In genomic region chr15:48896775-48897143, GRCh38 we compare ENCODE assay signal across 10 cellular contexts. TPM values are rescaled to one million over a fixed set of nuclear protein-coding genes. Genes with fewer than 3 reads are reported as not detected.
DNase-seq lines count a peak whose midpoint lies in the region; ATAC-seq, FAIRE-seq and TF ChIP-seq lines count a peak whose summit lies in the region.
"Had no signal": no experiment of that assay in that cellular context is flagged by ENCODE, and none has a peak within 500 bp of the region (broad histone marks: within the 10 kb centered on the region; RNA-seq: fewer than 3 reads in every experiment).

No MANE protein-coding gene starts in this region.

- H3K4me1 ChIP-seq in endodermal cell (ENCODE audit: control insufficient read depth, insufficient read depth, low read length), result no peaks in the 10 kb centered on the region
- peaks cover 0 to 4% of the 10 kb centered on the region in 2 donors for H3K4me1 ChIP-seq in thoracic aorta (ENCODE audit: control insufficient read depth in 1 of 2, low read depth in 2 of 2)
- no peaks in the 10 kb centered on the region for H3K4me1 ChIP-seq in kidney (ENCODE audit: control insufficient read depth in 1 of 2, insufficient read depth in 1 of 2, low read depth in 1 of 2, low read length in 2 of 2)

- ATAC-seq in thoracic aorta (ENCODE audit: insufficient number of reproducible peaks, low FRiP score, low read depth), result no peak
- ATAC-seq in HG03521 (IDR thresholded peaks at IDR 0.05; ENCODE audit: unreplicated experiment), result no peak
- ATAC-seq: naive thymus-derived CD8-positive, alpha-beta T cell had no signal

- no peak overlapping the region for H3K4me3 Mint-ChIP-seq in endodermal cell
- peak overlapping the region; percentile 60 to 75 (median 61) for H3K4me3 Mint-ChIP-seq in nephron
- H3K4me3 Mint-ChIP-seq: activated naive CD4-positive, alpha-beta T cell treated with anti-CD3 and anti-CD28 coated beads for 36 hours; naive thymus-derived CD8-positive, alpha-beta T cell had no signal

- TF ChIP-seq CTCF in endodermal cell (conservative IDR thresholded peaks at IDR 0.05), result no peak
- TF ChIP-seq CTCF in nephron (IDR thresholded peaks at IDR 0.05; ENCODE audit: unreplicated experiment in 3 of 3), result no peak
- TF ChIP-seq CTCF in thoracic aorta (IDR thresholded peaks at IDR 0.05), result no peak
- no peak for TF ChIP-seq CTCF in kidney (IDR thresholded peaks at IDR 0.05; ENCODE audit: borderline replicate concordance, extremely low read depth, insufficient read depth)

- no peaks in the 10 kb centered on the region for H3K27me3 ChIP-seq in endodermal cell (ENCODE audit: control insufficient read depth, insufficient read depth, low read length, poor library complexity, severe bottlenecking)
- H3K27me3 ChIP-seq in thoracic aorta (replicated peaks; ENCODE audit: insufficient read depth), result no peaks in the 10 kb centered on the region

- H3K9me3 Mint-ChIP-seq in endodermal cell (no peaks in the 10 kb centered on the region), nephron (no peaks in the 10 kb centered on the region)
- H3K9me3 Mint-ChIP-seq: activated naive CD4-positive, alpha-beta T cell treated with anti-CD3 and anti-CD28 coated beads for 36 hours; naive thymus-derived CD8-positive, alpha-beta T cell had no signal

- H3K9me3 ChIP-seq in endodermal cell (ENCODE audit: control insufficient read depth, low read length) (no peaks in the 10 kb centered on the region), thoracic aorta (no peaks in the 10 kb centered on the region), kidney (ENCODE audit: control insufficient read depth in 1 of 2, low read length in 2 of 2) (no peaks in the 10 kb centered on the region)

- H3K36me3 Mint-ChIP-seq in endodermal cell (ENCODE audit: low read depth) (no peaks in the 10 kb centered on the region), nephron (ENCODE audit: low read depth) (no peaks in the 10 kb centered on the region)
- H3K36me3 Mint-ChIP-seq: naive thymus-derived CD8-positive, alpha-beta T cell had no signal

- no peak overlapping the region for H3K27ac Mint-ChIP-seq in endodermal cell
- peak overlapping the region; percentile 98 to 99 (median 98) for H3K27ac Mint-ChIP-seq in nephron
- H3K27ac Mint-ChIP-seq: activated naive CD4-positive, alpha-beta T cell treated with anti-CD3 and anti-CD28 coated beads for 36 hours; naive thymus-derived CD8-positive, alpha-beta T cell had no signal

- H3K27me3 Mint-ChIP-seq in endodermal cell (ENCODE audit: insufficient read depth) (no peaks in the 10 kb centered on the region), nephron (ENCODE audit: low read depth) (no peaks in the 10 kb centered on the region)

- H3K9ac ChIP-seq in endodermal cell (ENCODE audit: extremely low read depth, low read length, poor library complexity, severe bottlenecking) (no peak overlapping the region), kidney (ENCODE audit: low read length in 2 of 2) (no peak overlapping the region)

- H3K27ac ChIP-seq in endodermal cell (ENCODE audit: low read depth, low read length), result peak overlapping the region; percentile 93
- peak overlapping the region; percentile 2 to 42 for H3K27ac ChIP-seq in thoracic aorta
- no peak overlapping the region for H3K27ac ChIP-seq in kidney (ENCODE audit: low read depth in 2 of 2, low read length in 2 of 2)

- 81 to 90% methylated on average over 5 of the region's 5 CpGs for WGBS in endodermal cell (ENCODE audit: insufficient coverage in 1 of 2, insufficient read length in 1 of 2), 2 experiments

- peaks cover 5% of the 10 kb centered on the region for H3K4me1 Mint-ChIP-seq in endodermal cell
- peaks cover 24% of the 10 kb centered on the region for H3K4me1 Mint-ChIP-seq in nephron

- FAIRE-seq in kidney (lab: Jason Lieb, UNC), result no peak

- intact Hi-C loops in kidney (cut with DNase I), result no loop called here

- H3K4me3 ChIP-seq in endodermal cell (ENCODE audit: low read length), result no peak overlapping the region
- H3K4me3 ChIP-seq in thoracic aorta, result peak overlapping the region; percentile 62
- no peak overlapping the region for H3K4me3 ChIP-seq in kidney (ENCODE audit: low read length in 2 of 2)

- H3K36me3 ChIP-seq in endodermal cell (ENCODE audit: control insufficient read depth, insufficient read depth, low read length), result no peaks in the 10 kb centered on the region
- H3K36me3 ChIP-seq in thoracic aorta, result no peaks in the 10 kb centered on the region
- no peaks in the 10 kb centered on the region for H3K36me3 ChIP-seq in kidney (ENCODE audit: control insufficient read depth in 1 of 2, insufficient read depth in 2 of 2, low read length in 2 of 2)

- DNase-seq in RPMI7951 (ENCODE audit: low read depth) (peak; percentile 20), endodermal cell (no peak), thoracic aorta (ENCODE audit: low spot score) (no peak), mesenteric fat pad (ENCODE audit: low spot score) (no peak), kidney (no peak)
- DNase-seq: activated naive CD4-positive, alpha-beta T cell treated with anti-CD3 and anti-CD28 coated beads for 36 hours; effector memory CD4-positive, alpha-beta T cell; naive thymus-derived CD8-positive, alpha-beta T cell had no signal

RNA-seq across cellular contexts. Expression of gene EID1, which starts 18.8 kb away (rescaled TPM):
- 414 and 460 TPM in 2 replicates for total RNA-seq in RPMI7951 (2014; rRNA removed; shearing (Covaris generic))
- total RNA-seq in endodermal cell (100 to 1,000 TPM; 108 to 119 TPM), thoracic aorta (100 to 1,000 TPM; 212 to 227 TPM), mesenteric fat pad (84.5 TPM), kidney (119 TPM)
- polyA plus RNA-seq in endodermal cell (2013, experiment 1 of 2), result 238 TPM
- 221 TPM for polyA plus RNA-seq in endodermal cell (2013, experiment 2 of 2)
- polyA plus RNA-seq in kidney (ENCODE audit: insufficient read depth, low read depth, low replicate concordance), result 123 TPM

Comparison
In these comparisons a context has a peak if more than half of its experiments do, and no peak if none do; other contexts are left out.
1. H3K27ac ChIP-seq: peak in endodermal cell (single experiment) and thoracic aorta (2 of 2); none in kidney (0 of 2).